In the genomic region with DNA sequence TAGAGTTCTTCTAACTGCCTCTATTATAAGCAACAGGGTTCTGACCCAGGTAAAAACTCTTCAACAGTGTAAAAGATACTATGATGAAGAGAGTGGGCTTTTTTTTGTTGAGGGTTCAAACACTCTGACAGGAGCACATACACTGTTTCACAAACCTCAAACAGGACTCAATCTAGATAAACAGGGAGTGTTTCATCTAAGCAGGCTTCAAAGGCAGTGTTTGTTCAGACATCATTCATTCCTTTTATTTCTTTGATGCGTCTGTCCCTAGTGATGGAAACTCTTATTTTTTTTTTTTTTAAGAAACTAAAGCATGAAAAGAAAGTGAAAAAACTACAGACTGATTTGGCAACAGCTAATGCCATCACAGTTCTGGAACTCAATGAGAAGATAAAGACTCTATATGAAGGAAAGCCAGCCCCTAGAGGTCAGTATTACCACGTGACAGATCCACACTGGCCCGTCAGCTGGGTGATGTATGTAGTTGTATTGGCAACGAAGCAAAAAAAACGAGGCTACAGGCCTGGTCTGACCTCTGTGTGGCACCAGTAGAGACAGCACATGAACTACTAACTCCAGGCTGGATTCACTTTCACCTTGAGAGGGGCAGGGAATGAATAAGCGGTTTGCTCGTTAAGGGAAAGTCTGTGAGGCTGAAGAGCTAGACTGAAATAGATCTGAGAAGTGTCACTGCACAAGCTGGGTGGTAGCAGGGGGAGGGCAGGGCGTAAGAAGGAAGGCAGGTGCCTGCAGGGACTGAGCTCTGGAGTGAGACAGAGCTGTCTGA, we compare ENCODE assay signal across 8 cellular contexts.
DNase-seq lines count a peak whose midpoint lies in the region; ATAC-seq and TF ChIP-seq lines count a peak whose summit lies in the region.

No MANE protein-coding gene starts in this region.

- POLR2A ChIA-PET in PC-3 (lab: Charles Lee; ENCODE audit: unreplicated experiment), result interaction anchor here (0.6 kb wide), 1 partner anchor 9 kb away, joined by 4 read pairs; no protein-coding TSS in a partner anchor
- POLR2A ChIA-PET in MCF 10A (lab: Yijun Ruan, JAX), result interaction anchor here (0.6 to 2.4 kb wide), 5 partner anchors 130 to 225 kb away, joined by 3 to 16 read pairs (median 3); a partner anchor contains a TSS

- H3K9ac ChIP-seq in PC-3 (ENCODE audit: low read length), result no peak overlapping the region

- ATAC-seq in activated CD8-positive, alpha-beta memory T cell treated with anti-CD3 and anti-CD28 coated beads, Interleukin-2, amount 10 ng/mL, durations not matched to agents 7 days and 5 days, result peak; percentile 65
- peak; percentile 87 for ATAC-seq in GM21576 (IDR thresholded peaks at IDR 0.05; ENCODE audit: unreplicated experiment)
- peak; percentile 76 for ATAC-seq in PC-3
- peak; percentile 85 for ATAC-seq in stimulated activated memory B cell treated with anti-CD40 and anti-IgM and Interleukin-4, amounts not matched to agents 10 μg/mL and 1 μg/mL and 100 μg/mL, for 72 hours

- H3F3A ChIP-seq in PC-3 (ENCODE audit: low read length, unreplicated experiment), result no peaks in the 10 kb centered on the region

- no peaks in the 10 kb centered on the region for H3K9me3 ChIP-seq in PC-3 (ENCODE audit: low read length)

- H3K4me1 ChIP-seq in PC-3 (ENCODE audit: insufficient read depth, low read length), result peaks cover 17% of the 10 kb centered on the region

- no peaks in the 10 kb centered on the region for H3K36me3 ChIP-seq in PC-3 (ENCODE audit: low read depth, low read length)

- intact Hi-C loops in PC-3 (cut with micrococcal nuclease) (loop anchor here (1.0 to 5.0 kb wide), 5 partner anchors 118 to 326 kb away; no protein-coding TSS in a partner anchor), MCF 10A (cut with micrococcal nuclease) (loop anchor here (1.0 to 10.0 kb wide), 5 partner anchors 118 to 969 kb away; no protein-coding TSS in a partner anchor)

- no TSS peak for BruUV-seq in PC-3 (replicated peaks; lab: Mats Ljungman, UMichigan)
- no TSS peak for BruUV-seq in MCF 10A (replicated peaks; lab: Mats Ljungman, UMichigan)

- peak overlapping the region; percentile 78 for H2AFZ ChIP-seq in PC-3 (ENCODE audit: low read length)

- no peaks in the 10 kb centered on the region for H3K79me2 ChIP-seq in PC-3 (ENCODE audit: low read length)

- no peaks in the 10 kb centered on the region for H3K9me3 Mint-ChIP-seq in activated CD8-positive, alpha-beta memory T cell treated with anti-CD3 and anti-CD28 coated beads, Interleukin-2, amount 10 ng/mL, durations not matched to agents 7 days and 5 days (ENCODE audit: low read depth)
- H3K9me3 Mint-ChIP-seq in MCF 10A (ENCODE audit: unreplicated experiment), result no peaks in the 10 kb centered on the region
- H3K9me3 Mint-ChIP-seq in stimulated activated memory B cell treated with anti-CD40 and anti-IgM and Interleukin-4, amounts not matched to agents 10 μg/mL and 1 μg/mL and 100 μg/mL, for 72 hours, result no peaks in the 10 kb centered on the region

- H3K4me1 Mint-ChIP-seq in activated CD8-positive, alpha-beta memory T cell treated with anti-CD3 and anti-CD28 coated beads, Interleukin-2, amount 10 ng/mL, durations not matched to agents 7 days and 5 days, result no peaks in the 10 kb centered on the region
- peaks cover 24% of the 10 kb centered on the region for H3K4me1 Mint-ChIP-seq in MCF 10A (ENCODE audit: insufficient read depth, unreplicated experiment)
- H3K4me1 Mint-ChIP-seq in stimulated activated memory B cell treated with anti-CD40 and anti-IgM and Interleukin-4, amounts not matched to agents 10 μg/mL and 1 μg/mL and 100 μg/mL, for 72 hours, result no peaks in the 10 kb centered on the region

- CTCF ChIA-PET in activated CD8-positive, alpha-beta memory T cell treated with anti-CD3 and anti-CD28 coated beads, Interleukin-2, amount 10 ng/mL, durations not matched to agents 7 days and 5 days (lab: Charles Lee), result interaction anchor here (0.7 to 1.3 kb wide), 4 partner anchors 118 to 330 kb away, joined by 3 to 4 read pairs (median 3); no protein-coding TSS in a partner anchor
- CTCF ChIA-PET in PC-3 (lab: Charles Lee) (interaction anchor here (0.5 to 1.6 kb wide), 6 partner anchors 10 to 326 kb away, joined by 3 to 8 read pairs (median 3); no protein-coding TSS in a partner anchor), MCF 10A (lab: Yijun Ruan, JAX) (interaction anchor here (0.6 to 4.1 kb wide), 31 partner anchors 8 to 970 kb away, joined by 3 to 41 read pairs (median 4); a partner anchor contains a TSS)

- peak; percentile 44 for DNase-seq in activated CD8-positive, alpha-beta memory T cell treated with anti-CD3 and anti-CD28 coated beads, Interleukin-2, amount 10 ng/mL, durations not matched to agents 7 days and 5 days
- DNase-seq in activated CD8-positive, alpha-beta memory T cell treated with anti-CD3 and anti-CD28 coated beads, Interleukin-2, amount 50 U/mL, for 48 hours, result no peak
- DNase-seq in HT-29 (ENCODE audit: low spot score), result peak; percentile 96
- DNase-seq in PC-3, result peak; percentile 78
- peak; percentile 86 for DNase-seq in MCF 10A (ENCODE audit: unreplicated experiment)
- DNase-seq in kidney glomerular epithelial cell (lab: John Stamatoyannopoulos, UW), result peak; percentile 81

- H4K20me1 ChIP-seq in PC-3 (ENCODE audit: low read length), result no peaks in the 10 kb centered on the region

- H3K27me3 ChIP-seq in PC-3 (ENCODE audit: low read length), result no peaks in the 10 kb centered on the region

- peaks cover 2% of the 10 kb centered on the region for H3K27me3 Mint-ChIP-seq in activated CD8-positive, alpha-beta memory T cell treated with anti-CD3 and anti-CD28 coated beads, Interleukin-2, amount 10 ng/mL, durations not matched to agents 7 days and 5 days
- no peaks in the 10 kb centered on the region for H3K27me3 Mint-ChIP-seq in MCF 10A (ENCODE audit: insufficient read depth, unreplicated experiment)
- H3K27me3 Mint-ChIP-seq in stimulated activated memory B cell treated with anti-CD40 and anti-IgM and Interleukin-4, amounts not matched to agents 10 μg/mL and 1 μg/mL and 100 μg/mL, for 72 hours, result no peaks in the 10 kb centered on the region

- TF ChIP-seq CTCF in PC-3 (conservative IDR thresholded peaks at IDR 0.05; ENCODE audit: low read depth, low read length), result peak; percentile 73
- TF ChIP-seq CTCF in MCF 10A (IDR thresholded peaks at IDR 0.05; ENCODE audit: unreplicated experiment), result peak; percentile 58

- H3K27ac ChIP-seq in PC-3 (ENCODE audit: low read length), result 0 out of 2 replicates have a peak overlapping the region, but pooled peaks have one; percentile 9

- H3K4me2 ChIP-seq in PC-3 (ENCODE audit: low read length), result peak overlapping the region; percentile 57; the same call in 1 of the 2 replicates

- no peak overlapping the region for H3K4me3 Mint-ChIP-seq in activated CD8-positive, alpha-beta memory T cell treated with anti-CD3 and anti-CD28 coated beads, Interleukin-2, amount 10 ng/mL, durations not matched to agents 7 days and 5 days
- no peak overlapping the region for H3K4me3 Mint-ChIP-seq in MCF 10A (ENCODE audit: unreplicated experiment)
- H3K4me3 Mint-ChIP-seq in stimulated activated memory B cell treated with anti-CD40 and anti-IgM and Interleukin-4, amounts not matched to agents 10 μg/mL and 1 μg/mL and 100 μg/mL, for 72 hours, result no peak overlapping the region

- no peak overlapping the region for H3K4me3 ChIP-seq in PC-3 (ENCODE audit: low read length)

- H3K36me3 Mint-ChIP-seq in activated CD8-positive, alpha-beta memory T cell treated with anti-CD3 and anti-CD28 coated beads, Interleukin-2, amount 10 ng/mL, durations not matched to agents 7 days and 5 days, result no peaks in the 10 kb centered on the region
- peaks cover 7% of the 10 kb centered on the region for H3K36me3 Mint-ChIP-seq in MCF 10A (ENCODE audit: insufficient read depth, unreplicated experiment)
- H3K36me3 Mint-ChIP-seq in stimulated activated memory B cell treated with anti-CD40 and anti-IgM and Interleukin-4, amounts not matched to agents 10 μg/mL and 1 μg/mL and 100 μg/mL, for 72 hours, result no peaks in the 10 kb centered on the region

- H3K9me2 ChIP-seq in PC-3 (replicated peaks; ENCODE audit: low read length), result no peaks in the 10 kb centered on the region

- H3K27ac Mint-ChIP-seq in activated CD8-positive, alpha-beta memory T cell treated with anti-CD3 and anti-CD28 coated beads, Interleukin-2, amount 10 ng/mL, durations not matched to agents 7 days and 5 days, result no peak overlapping the region
- peak overlapping the region; percentile 47 for H3K27ac Mint-ChIP-seq in MCF 10A (ENCODE audit: low read depth, unreplicated experiment)
- H3K27ac Mint-ChIP-seq in stimulated activated memory B cell treated with anti-CD40 and anti-IgM and Interleukin-4, amounts not matched to agents 10 μg/mL and 1 μg/mL and 100 μg/mL, for 72 hours, result no peak overlapping the region
